Comparison of ENCODE assay signal across 17 cellular contexts in genomic region chr1:162717548-162717947, GRCh38.
DNase-seq lines count a peak whose midpoint lies in the region; ATAC-seq, FAIRE-seq and TF ChIP-seq lines count a peak whose summit lies in the region.
"Had no signal": no experiment of that assay in that cellular context is flagged by ENCODE, and none has a peak within 500 bp of the region (broad histone marks: within the 10 kb centered on the region; RNA-seq: fewer than 3 reads in every experiment).

No MANE protein-coding gene starts in this region.

- TF ChIP-seq CTCF in D721Med (IDR thresholded peaks at IDR 0.05; ENCODE audit: insufficient read depth, missing control alignments) = no peak
- TF ChIP-seq CTCF in GM12878 (IDR thresholded peaks at IDR 0.05 in 2 of 3, conservative IDR thresholded peaks at IDR 0.05 in 1 of 3; ENCODE audit: control insufficient read depth in 2 of 3, extremely low read depth in 1 of 3, insufficient read depth in 1 of 3, low read depth in 3 of 3, low read length in 3 of 3) = no peak
- no peak for TF ChIP-seq CTCF in ascending aorta (IDR thresholded peaks at IDR 0.05)

- no peak overlapping the region for H2AFZ ChIP-seq in GM12878 (ENCODE audit: control insufficient read depth, low read depth, low read length)

- H3K36me3 Mint-ChIP-seq in stimulated activated effector memory CD8-positive, alpha-beta T cell treated with anti-CD3 and anti-CD28 coated beads, Interleukin-12 subunit alpha, Interleukin-12 subunit beta, amount 100 ng/mL, for 72 hours = no peaks in the 10 kb centered on the region
- H3K36me3 Mint-ChIP-seq in stimulated activated naive B cell treated with anti-CD40 and anti-IgM and Interleukin-4, amounts not matched to agents 10 μg/mL and 1 μg/mL and 100 μg/mL, for 72 hours = no peaks in the 10 kb centered on the region
- H3K36me3 Mint-ChIP-seq: CD4-positive, CD25-positive, alpha-beta regulatory T cell; IgD-negative memory B cell had no signal

- CTCF ChIA-PET in GM12878 (lab: Yijun Ruan, JAX) = interaction anchor here (1.3 kb wide), 1 partner anchor 42 kb away, joined by 4 read pairs; no protein-coding TSS in a partner anchor

- H3K27me3 ChIP-seq in GM12878 (replicated peaks in 1 of 2; ENCODE audit: control insufficient read depth in 2 of 2, insufficient read depth in 2 of 2, low read length in 1 of 2) (no peaks in the 10 kb centered on the region), ascending aorta (no peaks in the 10 kb centered on the region)
- H3K27me3 ChIP-seq: BLaER1 treated with 17β-estradiol and CSF1 and Interleukin-3, amounts not matched to agents 10 nM and 100 nM had no signal

- no peak overlapping the region for H3K4me2 ChIP-seq in GM12878 (ENCODE audit: control insufficient read depth, insufficient read depth)
- H3K4me2 ChIP-seq: BLaER1 treated with 17β-estradiol and CSF1 and Interleukin-3, amounts not matched to agents 10 nM and 100 nM had no signal

- H3K27ac Mint-ChIP-seq in stimulated activated effector memory CD8-positive, alpha-beta T cell treated with anti-CD3 and anti-CD28 coated beads, Interleukin-12 subunit alpha, Interleukin-12 subunit beta, amount 100 ng/mL, for 72 hours = no peak overlapping the region
- no peak overlapping the region for H3K27ac Mint-ChIP-seq in stimulated activated naive B cell treated with anti-CD40 and anti-IgM and Interleukin-4, amounts not matched to agents 10 μg/mL and 1 μg/mL and 100 μg/mL, for 72 hours
- H3K27ac Mint-ChIP-seq: CD4-positive, CD25-positive, alpha-beta regulatory T cell; IgD-negative memory B cell had no signal

- H3K36me3 ChIP-seq in GM12878 (ENCODE audit: control insufficient read depth in 2 of 2, insufficient read depth in 2 of 2, low read length in 1 of 2) = no peaks in the 10 kb centered on the region
- no peaks in the 10 kb centered on the region for H3K36me3 ChIP-seq in ascending aorta
- H3K36me3 ChIP-seq: BLaER1 treated with 17β-estradiol and CSF1 and Interleukin-3, amounts not matched to agents 10 nM and 100 nM had no signal

- POLR2A ChIA-PET in GM12878 (lab: Charles Lee) = no interaction called here

- DNase-seq in D721Med (ENCODE audit: insufficient read length, low spot score) = no peak
- no peak for DNase-seq in GM12891 (ENCODE audit: insufficient read length, low spot score)
- no peak for DNase-seq in GM12878 (ENCODE audit: low read depth, low spot score)
- DNase-seq in stimulated activated effector memory CD8-positive, alpha-beta T cell treated with anti-CD3 and anti-CD28 coated beads, Interleukin-12 subunit alpha, Interleukin-12 subunit beta, amount 100 ng/mL, for 72 hours (ENCODE audit: low spot score in 2 of 2) = no peak
- no peak for DNase-seq in stimulated activated naive B cell treated with anti-CD40 and anti-IgM and Interleukin-4, amounts not matched to agents 10 μg/mL and 1 μg/mL and 100 μg/mL, for 72 hours
- no peak for DNase-seq in G401 (ENCODE audit: low spot score)
- DNase-seq in ascending aorta (ENCODE audit: low spot score in 2 of 2) = no peak
- DNase-seq: 8988T; AML-193; CD4-positive, CD25-positive, alpha-beta regulatory T cell; DMS 273 treated with DMSO at 0.1 percent for 48 hours; DMS79 treated with DMSO at 0.1 percent for 48 hours; GF-D8; HCEC 1CT; HFFc6 had no signal

- BruUV-seq in GM12878 (replicated peaks; lab: Mats Ljungman, UMichigan) = no TSS peak

- no peak overlapping the region for H3K4me3 Mint-ChIP-seq in stimulated activated effector memory CD8-positive, alpha-beta T cell treated with anti-CD3 and anti-CD28 coated beads, Interleukin-12 subunit alpha, Interleukin-12 subunit beta, amount 100 ng/mL, for 72 hours
- H3K4me3 Mint-ChIP-seq in stimulated activated naive B cell treated with anti-CD40 and anti-IgM and Interleukin-4, amounts not matched to agents 10 μg/mL and 1 μg/mL and 100 μg/mL, for 72 hours = no peak overlapping the region
- H3K4me3 Mint-ChIP-seq: CD4-positive, CD25-positive, alpha-beta regulatory T cell; HFFc6; IgD-negative memory B cell had no signal

- H3K9ac ChIP-seq in GM12878 (ENCODE audit: control insufficient read depth, insufficient read depth, low read length) = no peak overlapping the region
- H3K9ac ChIP-seq: BLaER1 treated with 17β-estradiol and CSF1 and Interleukin-3, amounts not matched to agents 10 nM and 100 nM had no signal

- H3K79me2 ChIP-seq in GM12878 (ENCODE audit: control insufficient read depth, insufficient read depth, low read length) = no peaks in the 10 kb centered on the region

- in situ Hi-C loops in GM12878 (cut with MboI) (no loop called here), G401 (cut with HindIII; ENCODE audit: low sequenced_read_pairs) (no loop called here)

- no peaks in the 10 kb centered on the region for H3K4me1 ChIP-seq in GM12878 (ENCODE audit: control insufficient read depth, insufficient read depth, low read length)
- H3K4me1 ChIP-seq in ascending aorta = peaks cover 0 to 12% of the 10 kb centered on the region in 2 donors
- H3K4me1 ChIP-seq: BLaER1 treated with 17β-estradiol and CSF1 and Interleukin-3, amounts not matched to agents 10 nM and 100 nM had no signal

- no peaks in the 10 kb centered on the region for H3K9me3 Mint-ChIP-seq in stimulated activated effector memory CD8-positive, alpha-beta T cell treated with anti-CD3 and anti-CD28 coated beads, Interleukin-12 subunit alpha, Interleukin-12 subunit beta, amount 100 ng/mL, for 72 hours
- H3K9me3 Mint-ChIP-seq in stimulated activated naive B cell treated with anti-CD40 and anti-IgM and Interleukin-4, amounts not matched to agents 10 μg/mL and 1 μg/mL and 100 μg/mL, for 72 hours = peaks cover 0 to 1% of the 10 kb centered on the region in 2 donors
- H3K9me3 Mint-ChIP-seq: HFFc6, IgD-negative memory B cell had no signal

- H3K4me3 ChIP-seq in GM12878 = no peak overlapping the region
- H3K4me3 ChIP-seq in ascending aorta = no peak overlapping the region
- H3K4me3 ChIP-seq: BLaER1 treated with 17β-estradiol and CSF1 and Interleukin-3, amounts not matched to agents 10 nM and 100 nM had no signal

- TF ChIP-seq POLR2A in GM12891 (IDR thresholded peaks at IDR 0.05; ENCODE audit: low read depth, low read length) (no peak), GM12878 (IDR thresholded peaks at IDR 0.05; ENCODE audit: low read depth, low read length) (no peak)

- peaks cover 6 to 11% of the 10 kb centered on the region in 2 donors for H3K27me3 Mint-ChIP-seq in stimulated activated naive B cell treated with anti-CD40 and anti-IgM and Interleukin-4, amounts not matched to agents 10 μg/mL and 1 μg/mL and 100 μg/mL, for 72 hours

- SMC1A ChIA-PET in GM12878 (lab: Charles Lee; ENCODE audit: uncharacterized antibody, unreplicated experiment) = interaction anchor here (0.7 to 1.2 kb wide), 4 partner anchors 13 to 86 kb away, joined by 3 to 6 read pairs (median 4); no protein-coding TSS in a partner anchor

- 5% methylated on average over 1 of the region's 1 CpG for WGBS in GM12878 (ENCODE audit: insufficient coverage, insufficient replicate concordance, low lambda C conversion rate, missing lambda C conversion rate)

- FAIRE-seq in D721Med (lab: Jason Lieb, UNC) (peak; percentile 60), GM12891 (lab: Jason Lieb, UNC) (no peak), GM12878 (lab: Jason Lieb, UNC) (no peak)

- RAD21 ChIA-PET in GM12878 (lab: Charles Lee; ENCODE audit: unreplicated experiment) = interaction anchor here (2.0 kb wide), 1 partner anchor 85 kb away, joined by 6 read pairs; the partner anchor contains the start of gene DDR2

- no peak for TF ChIP-seq RAD21 in GM12878 (IDR thresholded peaks at IDR 0.05; ENCODE audit: insufficient read depth, low read depth, low read length)

- intact Hi-C loops in GM12878 (cut with micrococcal nuclease; ENCODE audit: unreplicated experiment) (no loop called here), ascending aorta (cut with DNase I) (no loop called here)

- no peaks in the 10 kb centered on the region for H4K20me1 ChIP-seq in GM12878 (ENCODE audit: control insufficient read depth, insufficient read depth)
- H4K20me1 ChIP-seq: BLaER1 treated with 17β-estradiol and CSF1 and Interleukin-3, amounts not matched to agents 10 nM and 100 nM had no signal

- H3K9me3 ChIP-seq in GM12878 (replicated peaks; ENCODE audit: control insufficient read depth, insufficient read depth, low read length) (no peaks in the 10 kb centered on the region), ascending aorta (no peaks in the 10 kb centered on the region)
- H3K9me3 ChIP-seq: BLaER1 treated with 17β-estradiol and CSF1 and Interleukin-3, amounts not matched to agents 10 nM and 100 nM had no signal

- ATAC-seq in GM12878 = peak; percentile 54
- peak; percentile 59 for ATAC-seq in stimulated activated effector memory CD8-positive, alpha-beta T cell treated with anti-CD3 and anti-CD28 coated beads, Interleukin-12 subunit alpha, Interleukin-12 subunit beta, amount 100 ng/mL, for 72 hours
- no peak for ATAC-seq in stimulated activated naive B cell treated with anti-CD40 and anti-IgM and Interleukin-4, amounts not matched to agents 10 μg/mL and 1 μg/mL and 100 μg/mL, for 72 hours (replicated peaks)

- H3K27ac ChIP-seq in GM12878 (ENCODE audit: control insufficient read depth, insufficient read depth) = no peak overlapping the region
- no peak overlapping the region for H3K27ac ChIP-seq in ascending aorta
- H3K27ac ChIP-seq: BLaER1 treated with 17β-estradiol and CSF1 and Interleukin-3, amounts not matched to agents 10 nM and 100 nM had no signal

- no peaks in the 10 kb centered on the region for H3K4me1 Mint-ChIP-seq in stimulated activated effector memory CD8-positive, alpha-beta T cell treated with anti-CD3 and anti-CD28 coated beads, Interleukin-12 subunit alpha, Interleukin-12 subunit beta, amount 100 ng/mL, for 72 hours
- no peaks in the 10 kb centered on the region for H3K4me1 Mint-ChIP-seq in stimulated activated naive B cell treated with anti-CD40 and anti-IgM and Interleukin-4, amounts not matched to agents 10 μg/mL and 1 μg/mL and 100 μg/mL, for 72 hours
- H3K4me1 Mint-ChIP-seq: CD4-positive, CD25-positive, alpha-beta regulatory T cell; IgD-negative memory B cell had no signal

- 0 out of 4 replicates have a peak, but pooled peaks of 1 of the 2 experiments have one; percentile 33 for TF ChIP-seq EP300 in GM12878 (IDR thresholded peaks at IDR 0.05; ENCODE audit: borderline replicate concordance in 1 of 2, control insufficient read depth in 1 of 2, low read depth in 2 of 2, low read length in 2 of 2)

TF ChIP-seq in GM12891, 5 proteins besides CTCF, POLR2A, EP300 and RAD21:
- no peak for TF ChIP-seq PAX5 (IDR thresholded peaks at IDR 0.05; ENCODE audit: insufficient read depth, low read length, severe bottlenecking)
- 0 out of 2 replicates have a peak, but pooled peaks have one; percentile 16 for TF ChIP-seq SPI1 (IDR thresholded peaks at IDR 0.05; ENCODE audit: low read depth, low read length)

Comparison
In these comparisons a context has a peak if more than half of its experiments do, and no peak if none do; other contexts are left out.
1. ATAC-seq: peak in GM12878 (single experiment) and stimulated activated effector memory CD8-positive, alpha-beta T cell treated with anti-CD3 and anti-CD28 coated beads, Interleukin-12 subunit alpha, Interleukin-12 subunit beta, amount 100 ng/mL, for 72 hours (single experiment); none in stimulated activated naive B cell treated with anti-CD40 and anti-IgM and Interleukin-4, amounts not matched to agents 10 μg/mL and 1 μg/mL and 100 μg/mL, for 72 hours (0 of 2).